In the genomic region with DNA sequence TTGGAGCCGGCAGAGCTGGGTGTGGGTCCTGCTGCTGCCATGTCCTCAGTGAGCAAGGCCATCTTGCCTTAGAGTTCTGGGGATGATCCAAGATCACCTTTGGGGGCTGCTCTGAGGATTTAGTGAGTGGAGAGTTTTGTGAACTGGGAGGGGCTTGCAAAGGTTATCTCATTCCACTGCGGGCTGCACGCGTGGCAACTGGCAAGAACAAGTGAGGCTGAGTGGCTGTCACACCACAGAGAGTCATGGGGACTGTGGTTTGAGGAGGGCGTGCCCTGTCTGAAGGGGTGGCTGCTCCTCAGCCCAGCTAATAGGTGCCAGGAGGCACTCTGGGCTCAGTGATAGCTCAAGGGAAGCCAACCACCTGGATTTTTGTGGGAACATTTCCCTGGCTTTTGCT, we compare ENCODE assay signal across 39 cellular contexts. TPM values are rescaled to one million over a fixed set of nuclear protein-coding genes. Genes with fewer than 3 reads are reported as not detected.
DNase-seq lines count a peak whose midpoint lies in the region; ATAC-seq, FAIRE-seq and TF ChIP-seq lines count a peak whose summit lies in the region.
"Had no signal": no experiment of that assay in that cellular context is flagged by ENCODE, and none has a peak within 500 bp of the region (broad histone marks: within the 10 kb centered on the region; RNA-seq: fewer than 3 reads in every experiment).

No MANE protein-coding gene starts in this region.

- no peaks in the 10 kb centered on the region for H3K9me3 ChIP-seq in GM12878 (replicated peaks; ENCODE audit: control insufficient read depth, insufficient read depth, low read length)
- H3K9me3 ChIP-seq: lower lobe of right lung, ovary, Peyer's patch, stomach, thyroid gland had no signal

- RAD21 ChIA-PET in GM12878 (lab: Charles Lee; ENCODE audit: unreplicated experiment), result interaction anchor here (0.6 kb wide), 1 partner anchor 341 kb away, joined by 3 read pairs; no protein-coding TSS in a partner anchor

- no peak overlapping the region for H3K4me3 Mint-ChIP-seq in stimulated activated naive CD8-positive, alpha-beta T cell treated with anti-CD3 and anti-CD28 coated beads, Interleukin-15, amount 100 ng/mL, for 72 hours
- no peak overlapping the region for H3K4me3 Mint-ChIP-seq in glutamatergic neuron (ENCODE audit: unreplicated experiment)
- H3K4me3 Mint-ChIP-seq: CD4-positive, CD25-positive, alpha-beta regulatory T cell; nephron progenitor cell had no signal

- H3K36me3 ChIP-seq in GM12878 (ENCODE audit: control insufficient read depth in 2 of 2, insufficient read depth in 2 of 2, low read length in 1 of 2), result no peaks in the 10 kb centered on the region
- H3K36me3 ChIP-seq: lower lobe of right lung, ovary, Peyer's patch, stomach, thyroid gland, WERI-Rb-1 had no signal

- FAIRE-seq in GM12878 (lab: Jason Lieb, UNC), result no peak
- FAIRE-seq: bronchial epithelial cell, colon, kidney, small intestine had no signal

- H4K20me1 ChIP-seq in GM12878 (ENCODE audit: control insufficient read depth, insufficient read depth), result no peaks in the 10 kb centered on the region

- no peaks in the 10 kb centered on the region for H3K27me3 ChIP-seq in GM12878 (replicated peaks in 1 of 2; ENCODE audit: control insufficient read depth in 2 of 2, insufficient read depth in 2 of 2, low read length in 1 of 2)
- H3K27me3 ChIP-seq: ovary, Peyer's patch, stomach, thyroid gland had no signal

- no peaks in the 10 kb centered on the region for H3K4me1 ChIP-seq in GM12878 (ENCODE audit: control insufficient read depth, insufficient read depth, low read length)
- H3K4me1 ChIP-seq: lower lobe of right lung, Peyer's patch, stomach, thyroid gland had no signal

- H3K4me3 ChIP-seq in GM12878, result no peak overlapping the region
- H3K4me3 ChIP-seq: lower lobe of right lung, ovary, Peyer's patch, stomach, thyroid gland had no signal

- BruUV-seq in GM12878 (replicated peaks; lab: Mats Ljungman, UMichigan), result no TSS peak

- H3K79me2 ChIP-seq in GM12878 (ENCODE audit: control insufficient read depth, insufficient read depth, low read length), result no peaks in the 10 kb centered on the region

- no peak overlapping the region for H3K27ac Mint-ChIP-seq in stimulated activated naive CD8-positive, alpha-beta T cell treated with anti-CD3 and anti-CD28 coated beads, Interleukin-15, amount 100 ng/mL, for 72 hours
- H3K27ac Mint-ChIP-seq in glutamatergic neuron (ENCODE audit: unreplicated experiment), result no peak overlapping the region
- H3K27ac Mint-ChIP-seq: nephron progenitor cell had no signal

- H3K36me3 Mint-ChIP-seq in glutamatergic neuron (ENCODE audit: unreplicated experiment), result peaks cover 4% of the 10 kb centered on the region
- H3K36me3 Mint-ChIP-seq: activated naive CD4-positive, alpha-beta T cell treated with anti-CD3 and anti-CD28 coated beads, Interleukin-2, amount 50 U/mL, for 72 hours; CD4-positive, CD25-positive, alpha-beta regulatory T cell had no signal

- H3K9me3 Mint-ChIP-seq in stimulated activated naive CD8-positive, alpha-beta T cell treated with anti-CD3 and anti-CD28 coated beads, Interleukin-15, amount 100 ng/mL, for 72 hours, result no peaks in the 10 kb centered on the region
- peaks cover 9% of the 10 kb centered on the region for H3K9me3 Mint-ChIP-seq in glutamatergic neuron (ENCODE audit: unreplicated experiment)
- H3K9me3 Mint-ChIP-seq: activated naive CD4-positive, alpha-beta T cell treated with anti-CD3 and anti-CD28 coated beads, Interleukin-2, amount 50 U/mL, for 72 hours; CD4-positive, CD25-positive, alpha-beta regulatory T cell; nephron progenitor cell had no signal

- TF ChIP-seq RAD21 in GM12878 (IDR thresholded peaks at IDR 0.05; ENCODE audit: insufficient read depth, low read depth, low read length), result no peak

- DNase-seq in stimulated activated naive CD8-positive, alpha-beta T cell treated with anti-CD3 and anti-CD28 coated beads, Interleukin-15, Interleukin-2, amounts not matched to agents 100 U/mL and 50 U/mL, for 24 hours, result no peak
- no peak for DNase-seq in stimulated activated naive CD8-positive, alpha-beta T cell treated with anti-CD3 and anti-CD28 coated beads, Interleukin-15, amount 100 ng/mL, for 72 hours
- DNase-seq in GM12878 (ENCODE audit: low read depth, low spot score), result no peak
- peak; percentile 80 for DNase-seq in mesenteric fat pad (ENCODE audit: low spot score)
- no peak for DNase-seq in iPS-NIHi7 (ENCODE audit: extremely low spot score)
- DNase-seq in glutamatergic neuron, result no peak
- DNase-seq in left ventricle myocardium superior, result no peak
- DNase-seq: activated CD4-positive, alpha-beta T cell treated with anti-CD3 and anti-CD28 coated beads for 4 hours; activated effector memory CD4-positive, alpha-beta T cell treated with Interleukin-2 at 50 U/mL for 16 hours; activated T-cell treated with anti-CD3 and anti-CD28 coated beads, Interleukin-2, amount 50 U/mL, for 1 hour; AML-193; aorta; CD4-positive, CD25-positive, alpha-beta regulatory T cell; effector CD4-positive, alpha-beta T cell; GOT3; Karpas-422; kidney; lower lobe of right lung; MV-4-11; NCI-H1436 treated with DMSO at 0.1 percent for 48 hours; NCI-H2081 treated with DMSO at 0.1 percent for 48 hours; NCI-H345; NCI-H69; nephron progenitor cell; ovary; SHP77 treated with DMSO at 0.1 percent for 48 hours; stomach; thyroid gland; WERI-Rb-1 had no signal

- POLR2A ChIA-PET in GM12878 (lab: Charles Lee), result interaction anchor here (0.9 kb wide), 1 partner anchor 57 kb away, joined by 8 read pairs; no protein-coding TSS in a partner anchor

- no peaks in the 10 kb centered on the region for H3K27me3 Mint-ChIP-seq in stimulated activated naive CD8-positive, alpha-beta T cell treated with anti-CD3 and anti-CD28 coated beads, Interleukin-15, amount 100 ng/mL, for 72 hours
- peaks cover 14% of the 10 kb centered on the region for H3K27me3 Mint-ChIP-seq in glutamatergic neuron (ENCODE audit: unreplicated experiment)

- H3K4me1 Mint-ChIP-seq in stimulated activated naive CD8-positive, alpha-beta T cell treated with anti-CD3 and anti-CD28 coated beads, Interleukin-15, amount 100 ng/mL, for 72 hours, result no peaks in the 10 kb centered on the region
- H3K4me1 Mint-ChIP-seq in glutamatergic neuron (ENCODE audit: low read depth, unreplicated experiment), result peaks cover 3% of the 10 kb centered on the region
- H3K4me1 Mint-ChIP-seq: CD4-positive, CD25-positive, alpha-beta regulatory T cell had no signal

- H3K9ac ChIP-seq in GM12878 (ENCODE audit: control insufficient read depth, insufficient read depth, low read length), result no peak overlapping the region

- TF ChIP-seq CTCF in GM12878 (IDR thresholded peaks at IDR 0.05 in 2 of 3, conservative IDR thresholded peaks at IDR 0.05 in 1 of 3; ENCODE audit: control insufficient read depth in 2 of 3, extremely low read depth in 1 of 3, insufficient read depth in 1 of 3, low read depth in 3 of 3, low read length in 3 of 3) (no peak), glutamatergic neuron (IDR thresholded peaks at IDR 0.05; ENCODE audit: partially characterized antibody, unreplicated experiment) (no peak)

- no peak overlapping the region for H3K27ac ChIP-seq in GM12878 (ENCODE audit: control insufficient read depth, insufficient read depth)
- H3K27ac ChIP-seq: epithelial cell of prostate, lower lobe of right lung, ovary, Peyer's patch, stomach, thyroid gland, WERI-Rb-1 had no signal

- TF ChIP-seq EP300 in GM12878 (IDR thresholded peaks at IDR 0.05; ENCODE audit: borderline replicate concordance in 1 of 2, control insufficient read depth in 1 of 2, low read depth in 2 of 2, low read length in 2 of 2), result no peak

- ATAC-seq in stimulated activated naive CD8-positive, alpha-beta T cell treated with anti-CD3 and anti-CD28 coated beads, Interleukin-15, Interleukin-2, amounts not matched to agents 100 U/mL and 50 U/mL, for 24 hours, result peak; percentile 68
- ATAC-seq in stimulated activated naive CD8-positive, alpha-beta T cell treated with anti-CD3 and anti-CD28 coated beads, Interleukin-15, amount 100 ng/mL, for 72 hours, result no peak
- peak; percentile 44; the same call in 1 of the 3 replicates for ATAC-seq in GM12878
- ATAC-seq in HG02798 (IDR thresholded peaks at IDR 0.05; ENCODE audit: poor library complexity, unreplicated experiment), result no peak
- ATAC-seq in left ventricle myocardium superior, result no peak
- ATAC-seq: activated naive CD4-positive, alpha-beta T cell treated with anti-CD3 and anti-CD28 coated beads, Interleukin-2, amount 50 U/mL, for 72 hours had no signal

- SMC1A ChIA-PET in GM12878 (lab: Charles Lee; ENCODE audit: uncharacterized antibody, unreplicated experiment), result interaction anchor here (1.0 to 2.2 kb wide), 2 partner anchors 10 to 55 kb away, joined by 3 to 5 read pairs; no protein-coding TSS in a partner anchor

- in situ Hi-C loops in GM12878 (cut with MboI), result no loop called here

- TF ChIP-seq POLR2A in GM12878 (IDR thresholded peaks at IDR 0.05; ENCODE audit: low read depth, low read length), result no peak

- H3K4me2 ChIP-seq in GM12878 (ENCODE audit: control insufficient read depth, insufficient read depth), result no peak overlapping the region

- H2AFZ ChIP-seq in GM12878 (ENCODE audit: control insufficient read depth, low read depth, low read length), result no peak overlapping the region

- intact Hi-C loops in GM12878 (cut with micrococcal nuclease; ENCODE audit: unreplicated experiment) (no loop called here), left ventricle myocardium superior (cut with micrococcal nuclease) (no loop called here)

- WGBS in GM12878 (ENCODE audit: insufficient coverage, insufficient replicate concordance, low lambda C conversion rate, missing lambda C conversion rate), result 45% methylated on average over 5 of the region's 5 CpGs

- CTCF ChIA-PET in GM12878 (lab: Yijun Ruan, JAX), result interaction anchor here (1.6 kb wide), 1 partner anchor 11 kb away, joined by 4 read pairs; no protein-coding TSS in a partner anchor

RNA-seq across cellular contexts. Expression of a gene that starts 37.6 kb away (rescaled TPM):
- total RNA-seq in GM12878 (2013; cell fraction: nucleolus; rRNA removed), result 2.4 and 3.1 TPM in 2 replicates
- 0.17 TPM in 1 of 2 replicates, not detected in the other for total RNA-seq in GM12878 (2014; rRNA removed)
- 0.04 and 0.09 TPM in 2 replicates for total RNA-seq in GM12878 (2014; rRNA removed; fragmentation: Illumina TruSeq; extraction: Trizol)
- total RNA-seq in GM12878 (2021), result 0.08 and 0.21 TPM in 2 replicates
- polyA plus RNA-seq in GM12878 (2011; ENCODE audit: low read depth), result 0.10 TPM
- polyA plus RNA-seq in GM12878 (2011; rRNA removed), result 0.62 and 0.77 TPM in 2 replicates
- 0.39 and 0.45 TPM in 2 replicates for polyA plus RNA-seq in GM12878 (2011; cell fraction: cytosol; rRNA removed)
- polyA plus RNA-seq in GM12878 (2011; cell fraction: nucleus; rRNA removed), result 2.3 and 2.4 TPM in 2 replicates
- polyA plus RNA-seq in GM12878 (2012), result 0.21 and 0.28 TPM in 2 replicates
- 0.14 and 0.15 TPM in 2 replicates for polyA plus RNA-seq in GM12878 (2014; fragmentation: Illumina TruSeq; extraction: Trizol)
- under 1 TPM in 1 of 2 experiments, not detected in 1; 0.03 TPM for polyA plus RNA-seq in GM12878 (2014; fragmentation: Nextera tagmentation; extraction: Ambion mirVana)
- 0.14 and 0.22 TPM in 2 replicates for polyA plus RNA-seq in GM12878 (2014; rRNA removed)
- under 1 TPM in 1 of 2 experiments, not detected in 1; 0.08 TPM for polyA plus RNA-seq in GM12878 (2016; fragmentation: Nextera tagmentation; extraction: Ambion mirVana)
- polyA minus RNA-seq in GM12878 (2011; rRNA and poly(A)+ RNA removed), result 1.1 and 1.4 TPM in 2 replicates
- not detected in 2 replicates for polyA minus RNA-seq in GM12878 (2011; cell fraction: cytosol; rRNA and poly(A)+ RNA removed)
- polyA minus RNA-seq in GM12878 (2011; cell fraction: nucleus; rRNA and poly(A)+ RNA removed), result 0.60 and 1.4 TPM in 2 replicates
- 0.13 TPM for total RNA-seq in mesenteric fat pad
- 1.5 TPM for total RNA-seq in glutamatergic neuron (ENCODE audit: unreplicated experiment)
- not detected for total RNA-seq in left ventricle myocardium superior
- total RNA-seq: A673; activated naive CD4-positive, alpha-beta T cell treated with anti-CD3 and anti-CD28 coated beads, Interleukin-2, amount 50 U/mL, for 72 hours; bronchial epithelial cell; CD4-positive, CD25-positive, alpha-beta regulatory T cell; mononuclear cell; T-helper 2 cell treated with Interferon-gamma antibody and Interleukin-4, amounts not matched to agents 100 ng/mL and 5 ng/mL, for 36 hours had no signal
- polyA plus RNA-seq: CD4-positive, CD25-positive, alpha-beta regulatory T cell had no signal

RNA-seq across cellular contexts. Expression of a gene that starts 37.7 kb away (rescaled TPM):
- total RNA-seq in GM12878 (2013; cell fraction: nucleolus; rRNA removed), result 2.3 TPM in 2 replicates
- total RNA-seq in GM12878 (2014; rRNA removed), result 1.4 and 3.0 TPM in 2 replicates
- 0.67 and 0.83 TPM in 2 replicates for total RNA-seq in GM12878 (2014; rRNA removed; fragmentation: Illumina TruSeq; extraction: Trizol)
- total RNA-seq in GM12878 (2021), result 2.5 and 3.2 TPM in 2 replicates
- 0.35 TPM for polyA plus RNA-seq in GM12878 (2011; ENCODE audit: low read depth)
- polyA plus RNA-seq in GM12878 (2011; rRNA removed), result 0.89 and 1.8 TPM in 2 replicates
- polyA plus RNA-seq in GM12878 (2011; cell fraction: cytosol; rRNA removed), result 2.3 and 3.7 TPM in 2 replicates
- 2.5 and 3.0 TPM in 2 replicates for polyA plus RNA-seq in GM12878 (2011; cell fraction: nucleus; rRNA removed)
- 0.72 and 0.93 TPM in 2 replicates for polyA plus RNA-seq in GM12878 (2012)
- polyA plus RNA-seq in GM12878 (2014; fragmentation: Illumina TruSeq; extraction: Trizol), result 0.22 TPM in 1 of 2 replicates, not detected in the other
- polyA plus RNA-seq in GM12878 (2014; fragmentation: Nextera tagmentation; extraction: Ambion mirVana), result under 1 TPM in 1 of 2 experiments, not detected in 1; 0.06 TPM
- polyA plus RNA-seq in GM12878 (2014; rRNA removed), result 2.4 and 3.0 TPM in 2 replicates
- under 1 TPM; 0.16 to 0.33 TPM for polyA plus RNA-seq in GM12878 (2016; fragmentation: Nextera tagmentation; extraction: Ambion mirVana)
- 0.88 and 1.6 TPM in 2 replicates for polyA minus RNA-seq in GM12878 (2011; rRNA and poly(A)+ RNA removed)
- polyA minus RNA-seq in GM12878 (2011; cell fraction: cytosol; rRNA and poly(A)+ RNA removed), result not detected in 2 replicates
- 1.2 and 1.5 TPM in 2 replicates for polyA minus RNA-seq in GM12878 (2011; cell fraction: nucleus; rRNA and poly(A)+ RNA removed)
- 0.77 TPM for total RNA-seq in mesenteric fat pad
- 19.3 TPM for total RNA-seq in glutamatergic neuron (ENCODE audit: unreplicated experiment)
- total RNA-seq in left ventricle myocardium superior, result 4.0 TPM
- total RNA-seq: A673; activated naive CD4-positive, alpha-beta T cell treated with anti-CD3 and anti-CD28 coated beads, Interleukin-2, amount 50 U/mL, for 72 hours; bronchial epithelial cell; CD4-positive, CD25-positive, alpha-beta regulatory T cell; mononuclear cell; T-helper 2 cell treated with Interferon-gamma antibody and Interleukin-4, amounts not matched to agents 100 ng/mL and 5 ng/mL, for 36 hours had no signal
- polyA plus RNA-seq: CD4-positive, CD25-positive, alpha-beta regulatory T cell had no signal

RNA-seq across cellular contexts. Expression of a gene that starts 43.8 kb away (rescaled TPM):
- total RNA-seq in GM12878 (2013; cell fraction: nucleolus; rRNA removed), result 5.6 and 6.1 TPM in 2 replicates
- total RNA-seq in GM12878 (2014; rRNA removed) (13.1 and 16.4 TPM in 2 replicates), GM12878 (2014; rRNA removed; fragmentation: Illumina TruSeq; extraction: Trizol) (10.4 and 11.1 TPM in 2 replicates), GM12878 (2021) (20.9 and 21.4 TPM in 2 replicates), mesenteric fat pad (5.9 TPM), glutamatergic neuron (ENCODE audit: unreplicated experiment) (69.5 TPM), left ventricle myocardium superior (9.7 TPM)
- polyA plus RNA-seq in GM12878 (2011; ENCODE audit: low read depth), result 11.3 TPM
- polyA plus RNA-seq in GM12878 (2011; rRNA removed) (18.6 and 25.6 TPM in 2 replicates), GM12878 (2014; fragmentation: Illumina TruSeq; extraction: Trizol) (13.2 and 17.9 TPM in 2 replicates), GM12878 (2014; fragmentation: Nextera tagmentation; extraction: Ambion mirVana) (10 to 100 TPM; 34.1 to 55.8 TPM), GM12878 (2014; rRNA removed) (20.1 and 21.6 TPM in 2 replicates), GM12878 (2016; fragmentation: Nextera tagmentation; extraction: Ambion mirVana) (10 to 100 TPM; 30.5 to 32.9 TPM)
- 25.2 and 27.8 TPM in 2 replicates for polyA plus RNA-seq in GM12878 (2011; cell fraction: cytosol; rRNA removed)
- polyA plus RNA-seq in GM12878 (2011; cell fraction: nucleus; rRNA removed), result 13.6 and 14.6 TPM in 2 replicates
- 14.9 and 17.3 TPM in 2 replicates for polyA plus RNA-seq in GM12878 (2012)
- polyA minus RNA-seq in GM12878 (2011; rRNA and poly(A)+ RNA removed), result 6.4 and 7.7 TPM in 2 replicates
- 3.1 and 6.3 TPM in 2 replicates for polyA minus RNA-seq in GM12878 (2011; cell fraction: cytosol; rRNA and poly(A)+ RNA removed)
- 3.7 and 6.4 TPM in 2 replicates for polyA minus RNA-seq in GM12878 (2011; cell fraction: nucleus; rRNA and poly(A)+ RNA removed)

RNA-seq across cellular contexts. Expression of a gene that starts 59.9 kb away (rescaled TPM):
- total RNA-seq in GM12878 (2013; cell fraction: nucleolus; rRNA removed), result not detected in 2 replicates
- total RNA-seq in GM12878 (2014; rRNA removed) (under 0.01 TPM in 1 of 2 replicates, not detected in the other), GM12878 (2014; rRNA removed; fragmentation: Illumina TruSeq; extraction: Trizol) (not detected in 2 replicates), GM12878 (2021) (not detected in 2 replicates), mesenteric fat pad (not detected), glutamatergic neuron (ENCODE audit: unreplicated experiment) (284 TPM), left ventricle myocardium superior (not detected)
- polyA plus RNA-seq in GM12878 (2011; ENCODE audit: low read depth), result not detected
- polyA plus RNA-seq in GM12878 (2011; rRNA removed) (not detected in 2 replicates), GM12878 (2014; fragmentation: Illumina TruSeq; extraction: Trizol) (not detected in 2 replicates), GM12878 (2014; fragmentation: Nextera tagmentation; extraction: Ambion mirVana) (not detected), GM12878 (2014; rRNA removed) (not detected in 2 replicates), GM12878 (2016; fragmentation: Nextera tagmentation; extraction: Ambion mirVana) (not detected)
- polyA plus RNA-seq in GM12878 (2011; cell fraction: cytosol; rRNA removed), result not detected in 2 replicates
- polyA plus RNA-seq in GM12878 (2011; cell fraction: nucleus; rRNA removed), result not detected in 2 replicates
- not detected in 2 replicates for polyA plus RNA-seq in GM12878 (2012)
- not detected in 2 replicates for polyA minus RNA-seq in GM12878 (2011; rRNA and poly(A)+ RNA removed)
- not detected in 2 replicates for polyA minus RNA-seq in GM12878 (2011; cell fraction: cytosol; rRNA and poly(A)+ RNA removed)
- polyA minus RNA-seq in GM12878 (2011; cell fraction: nucleus; rRNA and poly(A)+ RNA removed), result not detected in 2 replicates
- total RNA-seq: A673, aorta, bronchial epithelial cell, ovary had no signal
- polyA plus RNA-seq: CD4-positive, CD25-positive, alpha-beta regulatory T cell; ovary had no signal

Comparison
In these comparisons a context has a peak if more than half of its experiments do, and no peak if none do; other contexts are left out.
1. ATAC-seq: peak in stimulated activated naive CD8-positive, alpha-beta T cell treated with anti-CD3 and anti-CD28 coated beads, Interleukin-15, Interleukin-2, amounts not matched to agents 100 U/mL and 50 U/mL, for 24 hours (single experiment) and GM12878 (single experiment); none in stimulated activated naive CD8-positive, alpha-beta T cell treated with anti-CD3 and anti-CD28 coated beads, Interleukin-15, amount 100 ng/mL, for 72 hours (single experiment), HG02798 (single experiment) and left ventricle myocardium superior (single experiment).